19 cellular contexts compared by ENCODE assay signal in the genomic region with DNA sequence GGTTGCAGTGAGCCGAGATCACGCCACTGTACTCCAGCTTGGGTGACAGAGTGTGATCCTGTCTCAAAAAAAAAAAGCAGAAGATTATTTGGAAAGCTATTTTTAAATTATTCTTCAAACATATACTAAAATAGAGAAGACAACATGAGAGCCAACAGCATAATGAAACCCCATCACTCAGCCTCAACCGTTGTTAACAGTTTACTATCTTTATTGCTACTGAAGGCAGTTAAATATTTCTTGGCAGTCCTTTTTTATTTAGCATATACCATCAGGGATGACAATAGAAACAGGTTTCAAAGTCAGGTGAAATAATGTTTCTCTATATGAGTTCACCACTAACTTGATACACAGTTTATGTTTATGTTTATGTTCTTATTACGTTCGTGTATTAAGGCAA.
DNase-seq lines count a peak whose midpoint lies in the region; ATAC-seq, FAIRE-seq and TF ChIP-seq lines count a peak whose summit lies in the region.
"Had no signal": no experiment of that assay in that cellular context is flagged by ENCODE, and none has a peak within 500 bp of the region (broad histone marks: within the 10 kb centered on the region; RNA-seq: fewer than 3 reads in every experiment).

No MANE protein-coding gene starts in this region.

- CTCF ChIA-PET in endothelial cell of umbilical vein (lab: Charles Lee), result no interaction called here

- POLR2A ChIA-PET in endothelial cell of umbilical vein (lab: Charles Lee), result no interaction called here

- H3K27me3 ChIP-seq in endothelial cell of umbilical vein (ENCODE audit: control insufficient read depth in 2 of 2, insufficient read depth in 2 of 2, low read length in 2 of 2), result no peaks in the 10 kb centered on the region
- no peaks in the 10 kb centered on the region for H3K27me3 ChIP-seq in mucosa of rectum (ENCODE audit: control insufficient read depth in 2 of 2, insufficient read depth in 2 of 2, low read length in 2 of 2)
- H3K27me3 ChIP-seq in endodermal cell (ENCODE audit: control insufficient read depth, insufficient read depth, low read length, poor library complexity, severe bottlenecking), result no peaks in the 10 kb centered on the region
- H3K27me3 ChIP-seq: SJCRH30 had no signal

- 94% methylated on average over 3 of the region's 5 CpGs; no CpG with 5 or more reads in 1 of the 2 experiments for WGBS in endodermal cell (ENCODE audit: insufficient coverage in 1 of 2, insufficient read length in 1 of 2), 2 experiments

- H3K79me2 ChIP-seq in endothelial cell of umbilical vein (ENCODE audit: control insufficient read depth, insufficient read depth, low read length), result no peaks in the 10 kb centered on the region

- no peak for FAIRE-seq in endothelial cell of umbilical vein (lab: Jason Lieb, UNC)
- FAIRE-seq: K562 had no signal

- peak; percentile 23 to 60 for ATAC-seq in stimulated activated naive B cell treated with anti-CD40 and anti-IgM and Interleukin-4, amounts not matched to agents 10 μg/mL and 1 μg/mL and 100 μg/mL, for 72 hours (replicated peaks)
- ATAC-seq in GM18520 (IDR thresholded peaks at IDR 0.05; ENCODE audit: unreplicated experiment), result no peak
- ATAC-seq: K562 had no signal

- no peaks in the 10 kb centered on the region for H3K9me1 ChIP-seq in endothelial cell of umbilical vein (replicated peaks; ENCODE audit: control insufficient read depth, extremely low read depth, insufficient read depth, low read length)

- H3K36me3 ChIP-seq in endothelial cell of umbilical vein (ENCODE audit: control insufficient read depth in 2 of 2, extremely low read depth in 1 of 2, insufficient read depth in 2 of 2, low read length in 2 of 2) (no peaks in the 10 kb centered on the region), mucosa of rectum (ENCODE audit: control insufficient read depth in 2 of 2, insufficient read depth in 2 of 2, low read length in 2 of 2) (no peaks in the 10 kb centered on the region), endodermal cell (ENCODE audit: control insufficient read depth, insufficient read depth, low read length) (no peaks in the 10 kb centered on the region)
- H3K36me3 ChIP-seq: SJCRH30 had no signal

- H3K9ac ChIP-seq in endothelial cell of umbilical vein (replicated peaks; ENCODE audit: extremely low read depth, insufficient read depth, low read length) (no peak overlapping the region), mucosa of rectum (ENCODE audit: low read depth in 1 of 2, low read length in 2 of 2) (no peak overlapping the region), endodermal cell (ENCODE audit: extremely low read depth, low read length, poor library complexity, severe bottlenecking) (no peak overlapping the region)

- H3K4me1 ChIP-seq in endothelial cell of umbilical vein (ENCODE audit: control insufficient read depth, extremely low read depth, insufficient read depth, low read length) (peaks cover 7% of the 10 kb centered on the region), mucosa of rectum (ENCODE audit: control insufficient read depth in 2 of 2, insufficient read depth in 2 of 2, low read length in 2 of 2) (peaks cover 24 to 28% of the 10 kb centered on the region in 2 donors), endodermal cell (ENCODE audit: control insufficient read depth, insufficient read depth, low read length) (peaks cover 7% of the 10 kb centered on the region)

- TF ChIP-seq CTCF in LNCaP clone FGC (IDR thresholded peaks at IDR 0.05; ENCODE audit: control insufficient read depth, extremely low read depth, insufficient read depth) (no peak), endothelial cell of umbilical vein (IDR thresholded peaks at IDR 0.05; ENCODE audit: extremely low read depth in 1 of 2, insufficient read depth in 1 of 2, low read depth in 1 of 2, low read length in 2 of 2) (no peak), endodermal cell (conservative IDR thresholded peaks at IDR 0.05) (no peak)

- peak; percentile 79 for DNase-seq in LNCaP clone FGC (ENCODE audit: low read depth)
- DNase-seq in endothelial cell of umbilical vein (ENCODE audit: low read depth, low spot score), result no peak
- DNase-seq in stimulated activated naive B cell treated with anti-CD40 and anti-IgM and Interleukin-4, amounts not matched to agents 10 μg/mL and 1 μg/mL and 100 μg/mL, for 72 hours, result no peak
- DNase-seq in Ammon's horn (ENCODE audit: low spot score), result no peak
- DNase-seq in endodermal cell, result no peak
- no peak for DNase-seq in GM03348 (ENCODE audit: low spot score)
- DNase-seq: DMS79 treated with DMSO at 0.1 percent for 48 hours, H9, NCI-H1417 treated with DMSO at 0.1 percent for 48 hours, NCI-H187 treated with DMSO at 0.1 percent for 48 hours, NCI-H2227 treated with DMSO at 0.1 percent for 48 hours, NCI-H524, PC-3, SJCRH30 had no signal

- H3K9me3 ChIP-seq in endothelial cell of umbilical vein (replicated peaks; ENCODE audit: control insufficient read depth, insufficient read depth, low read length), result no peaks in the 10 kb centered on the region
- no peaks in the 10 kb centered on the region for H3K9me3 ChIP-seq in mucosa of rectum (ENCODE audit: control insufficient read depth in 2 of 2, low read length in 2 of 2)
- H3K9me3 ChIP-seq in endodermal cell (ENCODE audit: control insufficient read depth, low read length), result no peaks in the 10 kb centered on the region
- H3K9me3 ChIP-seq: SJCRH30 had no signal

- H3K36me3 Mint-ChIP-seq in stimulated activated naive B cell treated with anti-CD40 and anti-IgM and Interleukin-4, amounts not matched to agents 10 μg/mL and 1 μg/mL and 100 μg/mL, for 72 hours, result peaks cover 0 to under 1% of the 10 kb centered on the region in 2 donors
- no peaks in the 10 kb centered on the region for H3K36me3 Mint-ChIP-seq in endodermal cell (ENCODE audit: low read depth)
- H3K36me3 Mint-ChIP-seq: CD14-positive monocyte had no signal

- H3K4me3 ChIP-seq in LNCaP clone FGC (ENCODE audit: low read depth, low read length), result peak overlapping the region; percentile 26; the same call in 1 of the 2 replicates
- no peak overlapping the region for H3K4me3 ChIP-seq in endothelial cell of umbilical vein (replicated peaks in 1 of 3; ENCODE audit: insufficient read depth in 1 of 3, low read depth in 1 of 3, low read length in 3 of 3)
- no peak overlapping the region for H3K4me3 ChIP-seq in mucosa of rectum (ENCODE audit: low read length in 2 of 2)
- no peak overlapping the region for H3K4me3 ChIP-seq in endodermal cell (ENCODE audit: low read length)
- H3K4me3 ChIP-seq: K562, SJCRH30 had no signal

- H3K4me2 ChIP-seq in endothelial cell of umbilical vein (ENCODE audit: insufficient read depth, low read length), result no peak overlapping the region

- dilution Hi-C loops in endothelial cell of umbilical vein (cut with MboI; ENCODE audit: extremely low pct_ligation_motif_present, low sequenced_read_pairs), result no loop called here

- peaks cover 6 to 25% of the 10 kb centered on the region in 2 donors for H3K4me1 Mint-ChIP-seq in stimulated activated naive B cell treated with anti-CD40 and anti-IgM and Interleukin-4, amounts not matched to agents 10 μg/mL and 1 μg/mL and 100 μg/mL, for 72 hours
- peaks cover 21% of the 10 kb centered on the region for H3K4me1 Mint-ChIP-seq in endodermal cell
- H3K4me1 Mint-ChIP-seq: CD14-positive monocyte had no signal

- TF ChIP-seq POLR2A in endothelial cell of umbilical vein (IDR thresholded peaks at IDR 0.05; ENCODE audit: low read depth, low read length), result no peak

- H3K4me3 Mint-ChIP-seq in stimulated activated naive B cell treated with anti-CD40 and anti-IgM and Interleukin-4, amounts not matched to agents 10 μg/mL and 1 μg/mL and 100 μg/mL, for 72 hours, result no peak overlapping the region
- H3K4me3 Mint-ChIP-seq in endodermal cell, result no peak overlapping the region
- H3K4me3 Mint-ChIP-seq: H9 had no signal

- no peaks in the 10 kb centered on the region for H3K27me3 Mint-ChIP-seq in stimulated activated naive B cell treated with anti-CD40 and anti-IgM and Interleukin-4, amounts not matched to agents 10 μg/mL and 1 μg/mL and 100 μg/mL, for 72 hours
- H3K27me3 Mint-ChIP-seq in endodermal cell (ENCODE audit: insufficient read depth), result no peaks in the 10 kb centered on the region

- TSS peak; percentile 88 for BruUV-seq in endothelial cell of umbilical vein (replicated peaks; lab: Mats Ljungman, UMichigan)

- no peak overlapping the region for H3K27ac Mint-ChIP-seq in stimulated activated naive B cell treated with anti-CD40 and anti-IgM and Interleukin-4, amounts not matched to agents 10 μg/mL and 1 μg/mL and 100 μg/mL, for 72 hours
- H3K27ac Mint-ChIP-seq in endodermal cell, result no peak overlapping the region
- H3K27ac Mint-ChIP-seq: CD14-positive monocyte had no signal

- H4K20me1 ChIP-seq in endothelial cell of umbilical vein (replicated peaks; ENCODE audit: control insufficient read depth, extremely low read depth, insufficient read depth, low read length), result no peaks in the 10 kb centered on the region

- intact Hi-C loops in endothelial cell of umbilical vein (cut with micrococcal nuclease), result no loop called here

- H2AFZ ChIP-seq in endothelial cell of umbilical vein (ENCODE audit: low read depth, low read length), result no peak overlapping the region

- no peaks in the 10 kb centered on the region for H3K9me3 Mint-ChIP-seq in stimulated activated naive B cell treated with anti-CD40 and anti-IgM and Interleukin-4, amounts not matched to agents 10 μg/mL and 1 μg/mL and 100 μg/mL, for 72 hours
- H3K9me3 Mint-ChIP-seq in endodermal cell, result no peaks in the 10 kb centered on the region
- H3K9me3 Mint-ChIP-seq: H9 had no signal

- H3K27ac ChIP-seq in endothelial cell of umbilical vein (ENCODE audit: insufficient read depth, low read depth, low read length), result no peak overlapping the region
- peak overlapping the region; percentile 52 to 58 for H3K27ac ChIP-seq in mucosa of rectum (ENCODE audit: low read depth in 2 of 2, low read length in 2 of 2)
- H3K27ac ChIP-seq in endodermal cell (ENCODE audit: low read depth, low read length), result no peak overlapping the region
- H3K27ac ChIP-seq: RWPE1, SJCRH30 had no signal

TF ChIP-seq in endothelial cell of umbilical vein, 7 proteins besides CTCF, POLR2A, EP300 and RAD21:
- TF ChIP-seq FOS (IDR thresholded peaks at IDR 0.05; ENCODE audit: borderline replicate concordance, insufficient read depth, low read length) (no peak), MYC (IDR thresholded peaks at IDR 0.05; ENCODE audit: low read depth, low read length) (no peak), EZH2 (IDR thresholded peaks at IDR 0.05; ENCODE audit: borderline replicate concordance, low read depth, low read length, severe bottlenecking) (no peak), GATA2 (IDR thresholded peaks at IDR 0.05; ENCODE audit: insufficient read depth, insufficient read length, low read depth, low read length) (no peak), JUN (IDR thresholded peaks at IDR 0.05; ENCODE audit: borderline replicate concordance, insufficient read depth, insufficient read length, low read depth) (no peak), POLR2AphosphoS5 (IDR thresholded peaks at IDR 0.05; ENCODE audit: insufficient read depth, low read depth, low read length) (no peak)
- TF ChIP-seq, protein P1, sequence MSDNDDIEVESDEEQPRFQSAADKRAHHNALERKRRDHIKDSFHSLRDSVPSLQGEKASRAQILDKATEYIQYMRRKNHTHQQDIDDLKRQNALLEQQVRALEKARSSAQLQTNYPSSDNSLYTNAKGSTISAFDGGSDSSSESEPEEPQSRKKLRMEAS (IDR thresholded peaks at IDR 0.05; ENCODE audit: insufficient read depth, insufficient read length), result no peak

Comparison
In these comparisons a context has a peak if more than half of its experiments do, and no peak if none do; other contexts are left out.
1. H3K27ac ChIP-seq: peak in mucosa of rectum (2 of 2); none in endothelial cell of umbilical vein (single experiment) and endodermal cell (single experiment).